10 cellular contexts compared by ENCODE assay signal in genomic region chr14:103427485-103428443, GRCh38. TPM values are rescaled to one million over a fixed set of nuclear protein-coding genes. Genes with fewer than 3 reads are reported as not detected.
DNase-seq lines count a peak whose midpoint lies in the region; ATAC-seq, FAIRE-seq and TF ChIP-seq lines count a peak whose summit lies in the region.
"Had no signal": no experiment of that assay in that cellular context is flagged by ENCODE, and none has a peak within 500 bp of the region (broad histone marks: within the 10 kb centered on the region; RNA-seq: fewer than 3 reads in every experiment).

No MANE protein-coding gene starts in this region.

- H3K27ac ChIP-seq in cardiac muscle cell = peak overlapping the region; percentile 30
- no peak overlapping the region for H3K27ac ChIP-seq in kidney (ENCODE audit: low read depth in 2 of 2, low read length in 2 of 2)
- H3K27ac ChIP-seq: C4-2B had no signal

- CTCF ChIA-PET in activated CD8-positive, alpha-beta T cell treated with anti-CD3 and anti-CD28 coated beads, Interleukin-2, amount 10 ng/mL, durations not matched to agents 7 days and 5 days (lab: Charles Lee) = interaction anchor here (0.6 to 2.2 kb wide), 7 partner anchors 10 to 1114 kb away, joined by 3 to 14 read pairs (median 4); no protein-coding TSS in a partner anchor

- peaks cover 25% of the 10 kb centered on the region for H3K4me1 Mint-ChIP-seq in activated CD8-positive, alpha-beta T cell treated with anti-CD3 and anti-CD28 coated beads, Interleukin-2, amount 10 ng/mL, durations not matched to agents 7 days and 5 days (ENCODE audit: low read depth)
- H3K4me1 Mint-ChIP-seq in stimulated activated naive CD8-positive, alpha-beta T cell treated with anti-CD3 and anti-CD28 coated beads, Interleukin-15, amount 100 ng/mL, for 72 hours = peaks cover 51% of the 10 kb centered on the region

- no peak overlapping the region for H3K9ac ChIP-seq in kidney (ENCODE audit: low read length in 2 of 2)

- peak; percentile 59 for DNase-seq in activated CD8-positive, alpha-beta memory T cell treated with anti-CD3 and anti-CD28 coated beads for 24 hours
- no peak for DNase-seq in activated CD8-positive, alpha-beta memory T cell treated with anti-CD3 and anti-CD28 coated beads, Interleukin-2, amount 50 U/mL, for 4 hours
- peak; percentile 62 for DNase-seq in activated CD8-positive, alpha-beta T cell treated with anti-CD3 and anti-CD28 coated beads, Interleukin-2, amount 10 ng/mL, durations not matched to agents 7 days and 5 days
- DNase-seq in cardiac muscle cell (ENCODE audit: low read depth in 1 of 2, low spot score in 1 of 2) (peak in 1 of 2 donors; percentile 94), cerebellar cortex (ENCODE audit: low spot score) (no peak), COLO668 (lab: John Stamatoyannopoulos, UW; ENCODE audit: unreplicated experiment) (no peak), kidney (no peak)
- peak; percentile 60 to 67 for DNase-seq in stimulated activated naive CD8-positive, alpha-beta T cell treated with anti-CD3 and anti-CD28 coated beads, Interleukin-15, amount 100 ng/mL, for 72 hours
- DNase-seq: gastrocnemius medialis had no signal

- H3K4me1 ChIP-seq in cardiac muscle cell (ENCODE audit: low read depth) (no peaks in the 10 kb centered on the region), kidney (ENCODE audit: control insufficient read depth in 1 of 2, insufficient read depth in 1 of 2, low read depth in 1 of 2, low read length in 2 of 2) (peaks cover 0 to 7% of the 10 kb centered on the region in 2 donors)

- TF ChIP-seq CTCF in cardiac muscle cell (IDR thresholded peaks at IDR 0.05; ENCODE audit: low read depth, low read length) (no peak), kidney (IDR thresholded peaks at IDR 0.05; ENCODE audit: borderline replicate concordance, extremely low read depth, insufficient read depth) (no peak)

- no peak for FAIRE-seq in kidney (lab: Jason Lieb, UNC)

- no peak overlapping the region for H3K4me3 Mint-ChIP-seq in activated CD8-positive, alpha-beta T cell treated with anti-CD3 and anti-CD28 coated beads, Interleukin-2, amount 10 ng/mL, durations not matched to agents 7 days and 5 days
- peak overlapping the region in 1 of 2 donors; percentile 15 for H3K4me3 Mint-ChIP-seq in stimulated activated naive CD8-positive, alpha-beta T cell treated with anti-CD3 and anti-CD28 coated beads, Interleukin-15, amount 100 ng/mL, for 72 hours

- no peaks in the 10 kb centered on the region for H3K9me3 Mint-ChIP-seq in activated CD8-positive, alpha-beta T cell treated with anti-CD3 and anti-CD28 coated beads, Interleukin-2, amount 10 ng/mL, durations not matched to agents 7 days and 5 days (ENCODE audit: insufficient read depth)
- no peaks in the 10 kb centered on the region for H3K9me3 Mint-ChIP-seq in stimulated activated naive CD8-positive, alpha-beta T cell treated with anti-CD3 and anti-CD28 coated beads, Interleukin-15, amount 100 ng/mL, for 72 hours

- H3K36me3 Mint-ChIP-seq in activated CD8-positive, alpha-beta T cell treated with anti-CD3 and anti-CD28 coated beads, Interleukin-2, amount 10 ng/mL, durations not matched to agents 7 days and 5 days (ENCODE audit: low read depth) = peaks cover 37% of the 10 kb centered on the region

- H3K9me3 ChIP-seq in cardiac muscle cell (ENCODE audit: low read depth) (no peaks in the 10 kb centered on the region), kidney (ENCODE audit: control insufficient read depth in 1 of 2, low read length in 2 of 2) (no peaks in the 10 kb centered on the region)
- H3K9me3 ChIP-seq: gastrocnemius medialis had no signal

- POLR2A ChIA-PET in activated CD8-positive, alpha-beta T cell treated with anti-CD3 and anti-CD28 coated beads, Interleukin-2, amount 10 ng/mL, durations not matched to agents 7 days and 5 days (lab: Charles Lee) = interaction anchor here (1.2 kb wide), 1 partner anchor 94 kb away, joined by 3 read pairs; the partner anchor contains the start of gene EIF5

- H3K4me3 ChIP-seq in cardiac muscle cell (no peak overlapping the region), kidney (ENCODE audit: low read length in 2 of 2) (no peak overlapping the region)
- H3K4me3 ChIP-seq: gastrocnemius medialis had no signal

- H3K27me3 ChIP-seq in cardiac muscle cell = no peaks in the 10 kb centered on the region
- H3K27me3 ChIP-seq: gastrocnemius medialis had no signal

- ATAC-seq in activated CD8-positive, alpha-beta T cell treated with anti-CD3 and anti-CD28 coated beads, Interleukin-2, amount 10 ng/mL, durations not matched to agents 7 days and 5 days = peak; percentile 60
- peak; percentile 87 for ATAC-seq in stimulated activated naive CD8-positive, alpha-beta T cell treated with anti-CD3 and anti-CD28 coated beads, Interleukin-15, amount 100 ng/mL, for 72 hours
- ATAC-seq: gastrocnemius medialis had no signal

- H3K36me3 ChIP-seq in cardiac muscle cell (no peaks in the 10 kb centered on the region), kidney (ENCODE audit: control insufficient read depth in 1 of 2, insufficient read depth in 2 of 2, low read length in 2 of 2) (no peaks in the 10 kb centered on the region)
- H3K36me3 ChIP-seq: gastrocnemius medialis had no signal

- peak overlapping the region; percentile 86 for H3K27ac Mint-ChIP-seq in activated CD8-positive, alpha-beta T cell treated with anti-CD3 and anti-CD28 coated beads, Interleukin-2, amount 10 ng/mL, durations not matched to agents 7 days and 5 days
- peak overlapping the region; percentile 46 to 59 for H3K27ac Mint-ChIP-seq in stimulated activated naive CD8-positive, alpha-beta T cell treated with anti-CD3 and anti-CD28 coated beads, Interleukin-15, amount 100 ng/mL, for 72 hours

- no peaks in the 10 kb centered on the region for H3K27me3 Mint-ChIP-seq in activated CD8-positive, alpha-beta T cell treated with anti-CD3 and anti-CD28 coated beads, Interleukin-2, amount 10 ng/mL, durations not matched to agents 7 days and 5 days (ENCODE audit: low read depth)
- H3K27me3 Mint-ChIP-seq in stimulated activated naive CD8-positive, alpha-beta T cell treated with anti-CD3 and anti-CD28 coated beads, Interleukin-15, amount 100 ng/mL, for 72 hours = no peaks in the 10 kb centered on the region

- intact Hi-C loops in kidney (cut with DNase I) = no loop called here

RNA-seq across cellular contexts. Expression of gene MARK3, which starts 42.5 kb away (rescaled TPM):
- 10 to 100 TPM; 76.8 to 86.7 TPM for total RNA-seq in activated CD8-positive, alpha-beta T cell treated with anti-CD3 and anti-CD28 coated beads, Interleukin-2, amount 10 ng/mL, durations not matched to agents 7 days and 5 days
- total RNA-seq in cardiac muscle cell (69.4 and 88.3 TPM in 2 replicates), kidney (83.1 TPM)
- polyA plus RNA-seq in cardiac muscle cell (72.9 and 97.4 TPM in 2 replicates), kidney (ENCODE audit: insufficient read depth, low read depth, low replicate concordance) (39.8 TPM)

Comparison
In these comparisons a context has a peak if more than half of its experiments do, and no peak if none do; other contexts are left out.
1. DNase-seq: peak in activated CD8-positive, alpha-beta memory T cell treated with anti-CD3 and anti-CD28 coated beads for 24 hours (single experiment), activated CD8-positive, alpha-beta T cell treated with anti-CD3 and anti-CD28 coated beads, Interleukin-2, amount 10 ng/mL, durations not matched to agents 7 days and 5 days (single experiment) and stimulated activated naive CD8-positive, alpha-beta T cell treated with anti-CD3 and anti-CD28 coated beads, Interleukin-15, amount 100 ng/mL, for 72 hours (2 of 2); none in activated CD8-positive, alpha-beta memory T cell treated with anti-CD3 and anti-CD28 coated beads, Interleukin-2, amount 50 U/mL, for 4 hours (single experiment), cerebellar cortex (single experiment), COLO668 (single experiment) and kidney (single experiment).